ENCODE assay signal across 1 cellular context in genomic region chr1:75520862-75521261, GRCh38.
A peak's percentile ranks its signal among the peaks of the same experiment; 100 is the strongest.
TF ChIP-seq lines count a peak whose summit lies in the region.

No MANE protein-coding gene starts in this region.

TF ChIP-seq in K562, 482 proteins besides CTCF, POLR2A, EP300 and RAD21 (continued from another document):
- TF ChIP-seq ZNF77 (CRISPR knock-in tag; IDR thresholded peaks at IDR 0.05) (no peak), NR4A1 (CRISPR knock-in tag; IDR thresholded peaks at IDR 0.05) (no peak), NR4A1 (tag; IDR thresholded peaks at IDR 0.05) (peak; percentile 53; the same call in 1 of the 2 replicates), MAZ (CRISPR knock-in tag; conservative IDR thresholded peaks at IDR 0.05 in 1 of 2, IDR thresholded peaks at IDR 0.05 in 1 of 2) (no peak), MTA1 (IDR thresholded peaks at IDR 0.05; ENCODE audit: borderline replicate concordance) (no peak), KDM1A (IDR thresholded peaks at IDR 0.05) (0 out of 4 replicates have a peak, but pooled peaks of 1 of the 2 experiments have one; percentile 10), KLF6 (CRISPR knock-in tag; IDR thresholded peaks at IDR 0.05; ENCODE audit: borderline replicate concordance) (no peak), JUND (IDR thresholded peaks at IDR 0.05; ENCODE audit: borderline replicate concordance, low read depth, low read length) (no peak), JUND (tag; IDR thresholded peaks at IDR 0.05; ENCODE audit: borderline replicate concordance, low read depth, low read length) (peak; percentile 19; the same call in 1 of the 3 replicates), FOSL1 (tag; conservative IDR thresholded peaks at IDR 0.05) (peak; percentile 31; the same call in 1 of the 2 replicates), ZNF24 (IDR thresholded peaks at IDR 0.05) (no peak)
